ENCODE assay signal across 20 cellular contexts in genomic region chr2:11142330-11142729, GRCh38.
"Had no signal": no experiment of that assay in that cellular context is flagged by ENCODE, and none has a peak within 500 bp of the region (broad histone marks: within the 10 kb centered on the region; RNA-seq: fewer than 3 reads in every experiment).

No MANE protein-coding gene starts in this region.

- H3K36me3 Mint-ChIP-seq: stimulated activated memory B cell treated with anti-CD40 and anti-IgM and Interleukin-4, amounts not matched to agents 10 μg/mL and 1 μg/mL and 100 μg/mL, for 72 hours had no signal

- H3K4me3 ChIP-seq: adrenal gland, stomach, suprapubic skin, tibial nerve had no signal

- H3K4me1 ChIP-seq: adrenal gland, stomach, suprapubic skin, tibial nerve had no signal

- H3K27me3 ChIP-seq: adrenal gland had no signal

- H2AFZ ChIP-seq: parathyroid adenoma had no signal

- DNase-seq: activated CD4-positive, alpha-beta memory T cell treated with anti-CD3 and anti-CD28 coated beads, Interleukin-2, amount 10 ng/mL, durations not matched to agents 7 days and 5 days; activated CD4-positive, alpha-beta T cell treated with anti-CD3 and anti-CD28 coated beads, Interleukin-2, amount 10 ng/mL, durations not matched to agents 24 days and 14 days; activated naive CD4-positive, alpha-beta T cell; activated T-cell treated with anti-CD3 and anti-CD28 coated beads, Interleukin-2, amount 50 U/mL, for 1 hour; adrenal gland; central memory CD4-positive, alpha-beta T cell; effector memory CD8-positive, alpha-beta T cell; glutamatergic neuron; hippocampal formation; nephron progenitor cell; right cardiac atrium; stimulated activated CD4-positive, alpha-beta T cell treated with anti-CD3 and anti-CD28 coated beads, Interleukin-1b, Interleukin-23, amount 100 ng/mL, for 48 hours; stomach had no signal

- H3K27ac Mint-ChIP-seq: activated CD4-positive, alpha-beta memory T cell treated with anti-CD3 and anti-CD28 coated beads, Interleukin-2, amount 10 ng/mL, durations not matched to agents 7 days and 5 days; activated CD4-positive, alpha-beta T cell treated with anti-CD3 and anti-CD28 coated beads, Interleukin-2, amount 10 ng/mL, durations not matched to agents 24 days and 14 days; activated naive CD8-positive, alpha-beta T cell; activated T-helper 2 cell treated with anti-CD3 and anti-CD28 coated beads, Interferon-gamma antibody, Interleukin-2, Interleukin-4, amounts not matched to agents 10 μg/mL and 5 μg/mL and 100 μg/mL, durations not matched to agents 14 hours and 24 hours and 36 hours; effector memory CD8-positive, alpha-beta T cell; memory B cell; stimulated activated memory B cell treated with anti-CD40 and anti-IgM and Interleukin-4, amounts not matched to agents 10 μg/mL and 1 μg/mL and 100 μg/mL, for 72 hours had no signal

- H3K9me3 Mint-ChIP-seq: activated CD4-positive, alpha-beta memory T cell treated with anti-CD3 and anti-CD28 coated beads, Interleukin-2, amount 10 ng/mL, durations not matched to agents 7 days and 5 days; activated CD4-positive, alpha-beta T cell treated with anti-CD3 and anti-CD28 coated beads, Interleukin-2, amount 10 ng/mL, durations not matched to agents 24 days and 14 days; activated T-helper 2 cell treated with anti-CD3 and anti-CD28 coated beads, Interferon-gamma antibody, Interleukin-2, Interleukin-4, amounts not matched to agents 10 μg/mL and 5 μg/mL and 100 μg/mL, durations not matched to agents 14 hours and 24 hours and 36 hours; effector memory CD8-positive, alpha-beta T cell; memory B cell; nephron progenitor cell; stimulated activated memory B cell treated with anti-CD40 and anti-IgM and Interleukin-4, amounts not matched to agents 10 μg/mL and 1 μg/mL and 100 μg/mL, for 72 hours had no signal

- H3K27ac ChIP-seq: adrenal gland, parathyroid adenoma, stomach, suprapubic skin, tibial nerve had no signal

- H3K4me3 Mint-ChIP-seq: activated CD4-positive, alpha-beta memory T cell treated with anti-CD3 and anti-CD28 coated beads, Interleukin-2, amount 10 ng/mL, durations not matched to agents 7 days and 5 days; activated CD4-positive, alpha-beta T cell treated with anti-CD3 and anti-CD28 coated beads, Interleukin-2, amount 10 ng/mL, durations not matched to agents 24 days and 14 days; activated naive CD8-positive, alpha-beta T cell; effector memory CD8-positive, alpha-beta T cell; memory B cell; nephron progenitor cell; stimulated activated memory B cell treated with anti-CD40 and anti-IgM and Interleukin-4, amounts not matched to agents 10 μg/mL and 1 μg/mL and 100 μg/mL, for 72 hours had no signal

- H3K79me2 ChIP-seq: parathyroid adenoma had no signal

- H3K4me1 Mint-ChIP-seq: activated CD4-positive, alpha-beta memory T cell treated with anti-CD3 and anti-CD28 coated beads, Interleukin-2, amount 10 ng/mL, durations not matched to agents 7 days and 5 days; activated CD4-positive, alpha-beta T cell treated with anti-CD3 and anti-CD28 coated beads, Interleukin-2, amount 10 ng/mL, durations not matched to agents 24 days and 14 days had no signal

- H3K36me3 ChIP-seq: adrenal gland, stomach, suprapubic skin, tibial nerve had no signal

- H3K9me3 ChIP-seq: adrenal gland, stomach, suprapubic skin, tibial nerve had no signal
